ENCODE assay signal across 24 cellular contexts in genomic region chr2:209602259-209602658, GRCh38.
A peak's percentile ranks its signal among the peaks of the same experiment; 100 is the strongest.
DNase-seq lines count a peak whose midpoint lies in the region; ATAC-seq and TF ChIP-seq lines count a peak whose summit lies in the region.
"Had no signal": no experiment of that assay in that cellular context is flagged by ENCODE, and none has a peak within 500 bp of the region (broad histone marks: within the 10 kb centered on the region; RNA-seq: fewer than 3 reads in every experiment).

No MANE protein-coding gene starts in this region.

- 28 to 31% methylated on average over 1 of the region's 1 CpG for WGBS in body of pancreas, 2 donors

- no peak overlapping the region for H3K4me3 Mint-ChIP-seq in glutamatergic neuron (ENCODE audit: unreplicated experiment)
- no peak overlapping the region for H3K4me3 Mint-ChIP-seq in mesothelial cell of epicardium
- H3K4me3 Mint-ChIP-seq: CD14-positive monocyte; CD4-positive, alpha-beta memory T cell; CD4-positive, CD25-positive, alpha-beta regulatory T cell; CD8-positive, alpha-beta memory T cell had no signal

- H3K4me3 ChIP-seq in body of pancreas, result no peak overlapping the region
- H3K4me3 ChIP-seq: BLaER1, GM12878 had no signal

- peak; percentile 53 for ATAC-seq in body of pancreas
- ATAC-seq in HG02571 (IDR thresholded peaks at IDR 0.05; ENCODE audit: unreplicated experiment), result no peak
- ATAC-seq: GM12878 had no signal

- no peaks in the 10 kb centered on the region for H3K36me3 ChIP-seq in body of pancreas (replicated peaks in 1 of 2; ENCODE audit: insufficient read depth in 1 of 2, low read depth in 2 of 2)
- H3K36me3 ChIP-seq: BLaER1 had no signal

- TF ChIP-seq CTCF in body of pancreas (IDR thresholded peaks at IDR 0.05), result no peak
- no peak for TF ChIP-seq CTCF in glutamatergic neuron (IDR thresholded peaks at IDR 0.05; ENCODE audit: partially characterized antibody, unreplicated experiment)
- no peak for TF ChIP-seq CTCF in mesothelial cell of epicardium (IDR thresholded peaks at IDR 0.05; ENCODE audit: unreplicated experiment)

- H3K27me3 ChIP-seq in body of pancreas, result no peaks in the 10 kb centered on the region
- H3K27me3 ChIP-seq: BE2C, BLaER1 had no signal

- no peaks in the 10 kb centered on the region for H3K9me3 ChIP-seq in body of pancreas
- H3K9me3 ChIP-seq: BE2C, BLaER1 had no signal

- intact Hi-C loops in body of pancreas (cut with DNase I), result no loop called here

- H3K4me1 ChIP-seq in body of pancreas, result peaks cover 10% of the 10 kb centered on the region
- H3K4me1 ChIP-seq: BLaER1 had no signal

- H3K4me1 Mint-ChIP-seq in glutamatergic neuron (ENCODE audit: low read depth, unreplicated experiment) (peaks cover 29% of the 10 kb centered on the region), mesothelial cell of epicardium (no peaks in the 10 kb centered on the region)
- H3K4me1 Mint-ChIP-seq: CD14-positive monocyte; CD4-positive, alpha-beta memory T cell; CD4-positive, CD25-positive, alpha-beta regulatory T cell; CD8-positive, alpha-beta memory T cell had no signal

- H3K36me3 Mint-ChIP-seq in glutamatergic neuron (ENCODE audit: unreplicated experiment) (no peaks in the 10 kb centered on the region), mesothelial cell of epicardium (peaks cover 1% of the 10 kb centered on the region)
- H3K36me3 Mint-ChIP-seq: CD14-positive monocyte; CD4-positive, alpha-beta memory T cell; CD4-positive, CD25-positive, alpha-beta regulatory T cell; CD8-positive, alpha-beta memory T cell had no signal

- H3K27me3 Mint-ChIP-seq in glutamatergic neuron (ENCODE audit: unreplicated experiment), result peaks cover 2% of the 10 kb centered on the region
- H3K27me3 Mint-ChIP-seq in mesothelial cell of epicardium (ENCODE audit: low read depth), result no peaks in the 10 kb centered on the region
- H3K27me3 Mint-ChIP-seq: CD4-positive, alpha-beta memory T cell; CD4-positive, CD25-positive, alpha-beta regulatory T cell; CD8-positive, alpha-beta memory T cell had no signal

- peak overlapping the region in 1 of 4 donors; percentile 38 for H3K27ac ChIP-seq in body of pancreas
- H3K27ac ChIP-seq: BLaER1 had no signal

- H3K9me3 Mint-ChIP-seq in glutamatergic neuron (ENCODE audit: unreplicated experiment), result peaks cover 13% of the 10 kb centered on the region
- peaks cover 4% of the 10 kb centered on the region for H3K9me3 Mint-ChIP-seq in mesothelial cell of epicardium

- DNase-seq in NCI-H69 (lab: John Stamatoyannopoulos, UW) (peak; percentile 18), body of pancreas (peak in 3 of 4 donors; percentile 10 to 52 (median 17)), glutamatergic neuron (no peak), mesothelial cell of epicardium (ENCODE audit: low spot score in 2 of 2, unreplicated experiment in 2 of 2) (no peak), pons (ENCODE audit: low spot score) (no peak)
- DNase-seq: 8988T; ACHN; BE2C; C1 segment of cervical spinal cord; CD4-positive, alpha-beta memory T cell; CD4-positive, CD25-positive, alpha-beta regulatory T cell; CD8-positive, alpha-beta memory T cell; COR-L47; DMS 273 treated with DMSO at 0.1 percent for 48 hours; DMS153; DMS53; DMS79; DND-41; EL; GDM1 had no signal

- TF ChIP-seq POLR2A in body of pancreas (IDR thresholded peaks at IDR 0.05), result no peak

- H3K27ac Mint-ChIP-seq in glutamatergic neuron (ENCODE audit: unreplicated experiment) (peak overlapping the region; percentile 64), mesothelial cell of epicardium (no peak overlapping the region)
- H3K27ac Mint-ChIP-seq: CD14-positive monocyte; CD4-positive, alpha-beta memory T cell; CD4-positive, CD25-positive, alpha-beta regulatory T cell; CD8-positive, alpha-beta memory T cell had no signal

Comparison
In these comparisons a context has a peak if more than half of its experiments do, and no peak if none do; other contexts are left out.
1. DNase-seq: peak in NCI-H69 (single experiment) and body of pancreas (3 of 4); none in glutamatergic neuron (single experiment), mesothelial cell of epicardium (0 of 2) and pons (single experiment).